In genomic region chrX:4240541-4241194, GRCh38 we compare ENCODE assay signal across 13 cellular contexts.
DNase-seq lines count a peak whose midpoint lies in the region; ATAC-seq, FAIRE-seq and TF ChIP-seq lines count a peak whose summit lies in the region.
"Had no signal": no experiment of that assay in that cellular context is flagged by ENCODE, and none has a peak within 500 bp of the region (broad histone marks: within the 10 kb centered on the region; RNA-seq: fewer than 3 reads in every experiment).

No MANE protein-coding gene starts in this region.

- intact Hi-C loops in CD4-positive, alpha-beta memory T cell (cut with micrococcal nuclease) = no loop called here
- intact Hi-C loops in GM12878 (cut with micrococcal nuclease; ENCODE audit: unreplicated experiment) = no loop called here
- intact Hi-C loops in ovary (cut with DNase I) = no loop called here
- intact Hi-C loops in lower leg skin (cut with DNase I; ENCODE audit: low total_unique reads) = no loop called here

- SMC1A ChIA-PET in GM12878 (lab: Charles Lee; ENCODE audit: uncharacterized antibody, unreplicated experiment) = no interaction called here

- 25% methylated on average over 6 of the region's 6 CpGs for WGBS in GM12878 (ENCODE audit: insufficient coverage, insufficient replicate concordance, low lambda C conversion rate, missing lambda C conversion rate)
- 76 to 85% (median 77%) methylated on average over 6 of the region's 6 CpGs for WGBS in ovary, 3 donors
- WGBS in lower leg skin, 2 donors = 64 to 71% methylated on average over 6 of the region's 6 CpGs

- H3K4me3 Mint-ChIP-seq in CD4-positive, alpha-beta memory T cell = no peak overlapping the region

- no peaks in the 10 kb centered on the region for H3K4me1 ChIP-seq in CD4-positive, alpha-beta memory T cell (ENCODE audit: insufficient read depth, low read length)
- no peaks in the 10 kb centered on the region for H3K4me1 ChIP-seq in GM12878 (ENCODE audit: control insufficient read depth, insufficient read depth, low read length)
- no peaks in the 10 kb centered on the region for H3K4me1 ChIP-seq in ovary (ENCODE audit: insufficient read depth)
- H3K4me1 ChIP-seq: Caco-2, right atrium auricular region had no signal

- H2AFZ ChIP-seq in GM12878 (ENCODE audit: control insufficient read depth, low read depth, low read length) = no peak overlapping the region; the same call in 1 of the 2 replicates

- H3K27me3 Mint-ChIP-seq in CD4-positive, alpha-beta memory T cell = no peaks in the 10 kb centered on the region

- H3K4me2 ChIP-seq in GM12878 (ENCODE audit: control insufficient read depth, insufficient read depth) = no peak overlapping the region

- ATAC-seq in GM18909 (IDR thresholded peaks at IDR 0.05; ENCODE audit: poor library complexity, unreplicated experiment) (peak; percentile 42), GM12878 (no peak; the same call in 2 of the 3 replicates), HG03108 (IDR thresholded peaks at IDR 0.05; ENCODE audit: unreplicated experiment) (no peak), HG03175 (IDR thresholded peaks at IDR 0.05; ENCODE audit: unreplicated experiment) (no peak)

- H3K9me3 Mint-ChIP-seq in CD4-positive, alpha-beta memory T cell = peaks cover 0 to 24% (median 13%) of the 10 kb centered on the region in 8 donors

- in situ Hi-C loops in GM12878 (cut with MboI) = no loop called here

- H3K36me3 Mint-ChIP-seq in CD4-positive, alpha-beta memory T cell = peaks cover 0 to 3% of the 10 kb centered on the region in 2 donors

- H3K27ac ChIP-seq in CD4-positive, alpha-beta memory T cell (ENCODE audit: low read depth, low read length) = no peak overlapping the region
- H3K27ac ChIP-seq in GM12878 (ENCODE audit: control insufficient read depth, insufficient read depth) = no peak overlapping the region
- H3K27ac ChIP-seq in ovary = no peak overlapping the region
- H3K27ac ChIP-seq: right atrium auricular region had no signal

- no peaks in the 10 kb centered on the region for H3K36me3 ChIP-seq in CD4-positive, alpha-beta memory T cell (ENCODE audit: insufficient read depth, low read length)
- H3K36me3 ChIP-seq in GM12878 (ENCODE audit: control insufficient read depth in 2 of 2, insufficient read depth in 2 of 2, low read length in 1 of 2) = no peaks in the 10 kb centered on the region
- no peaks in the 10 kb centered on the region for H3K36me3 ChIP-seq in ovary
- H3K36me3 ChIP-seq: right atrium auricular region had no signal

- TF ChIP-seq CTCF in GM12878 (IDR thresholded peaks at IDR 0.05 in 2 of 3, conservative IDR thresholded peaks at IDR 0.05 in 1 of 3; ENCODE audit: control insufficient read depth in 2 of 3, extremely low read depth in 1 of 3, insufficient read depth in 1 of 3, low read depth in 3 of 3, low read length in 3 of 3) (no peak), ovary (IDR thresholded peaks at IDR 0.05) (no peak), lower leg skin (IDR thresholded peaks at IDR 0.05) (no peak)

- TF ChIP-seq EP300 in GM12878 (IDR thresholded peaks at IDR 0.05; ENCODE audit: borderline replicate concordance in 1 of 2, control insufficient read depth in 1 of 2, low read depth in 2 of 2, low read length in 2 of 2) (no peak), ovary (IDR thresholded peaks at IDR 0.05) (no peak)

- POLR2A ChIA-PET in CD4-positive, alpha-beta memory T cell (lab: Charles Lee; ENCODE audit: partially characterized antibody) = no interaction called here
- POLR2A ChIA-PET in GM12878 (lab: Charles Lee) = no interaction called here

- TF ChIP-seq RAD21 in GM12878 (IDR thresholded peaks at IDR 0.05; ENCODE audit: insufficient read depth, low read depth, low read length) = no peak

- RAD21 ChIA-PET in GM12878 (lab: Charles Lee; ENCODE audit: unreplicated experiment) = no interaction called here

- CTCF ChIA-PET in CD4-positive, alpha-beta memory T cell (lab: Charles Lee; ENCODE audit: partially characterized antibody) = no interaction called here
- CTCF ChIA-PET in GM12878 (lab: Yijun Ruan, JAX) = no interaction called here

- no peaks in the 10 kb centered on the region for H3K27me3 ChIP-seq in CD4-positive, alpha-beta memory T cell (ENCODE audit: insufficient read depth, low read length)
- H3K27me3 ChIP-seq in GM12878 (replicated peaks in 1 of 2; ENCODE audit: control insufficient read depth in 2 of 2, insufficient read depth in 2 of 2, low read length in 1 of 2) (no peaks in the 10 kb centered on the region), ovary (no peaks in the 10 kb centered on the region)
- H3K27me3 ChIP-seq: right atrium auricular region had no signal

- no TSS peak for BruUV-seq in GM12878 (replicated peaks; lab: Mats Ljungman, UMichigan)

- DNase-seq in CD4-positive, alpha-beta memory T cell = peak; percentile 38 to 64 (median 55)
- DNase-seq in NCI-H69 (lab: John Stamatoyannopoulos, UW) = peak; percentile 14
- DNase-seq in GM12878 (ENCODE audit: low read depth, low spot score) = no peak
- no peak for DNase-seq in ovary
- no peak for DNase-seq in lower leg skin (ENCODE audit: low spot score in 2 of 2)
- DNase-seq: activated effector memory CD4-positive, alpha-beta T cell treated with anti-CD3 and anti-CD28 coated beads, Interleukin-2, amount 50 U/mL, for 16 hours; Caco-2; NCI-H774 had no signal

- no peak overlapping the region for H3K9ac ChIP-seq in GM12878 (ENCODE audit: control insufficient read depth, insufficient read depth, low read length)

- TF ChIP-seq POLR2A in GM12878 (IDR thresholded peaks at IDR 0.05; ENCODE audit: low read depth, low read length) = no peak
- TF ChIP-seq POLR2A in ovary (IDR thresholded peaks at IDR 0.05) = no peak
- TF ChIP-seq POLR2A in lower leg skin (IDR thresholded peaks at IDR 0.05) = no peak

- H3K79me2 ChIP-seq in GM12878 (ENCODE audit: control insufficient read depth, insufficient read depth, low read length) = no peaks in the 10 kb centered on the region

- FAIRE-seq in GM12878 (lab: Jason Lieb, UNC) = no peak

- peaks cover 5% of the 10 kb centered on the region in 2 donors for H3K9me3 ChIP-seq in CD4-positive, alpha-beta memory T cell (ENCODE audit: control insufficient read depth in 1 of 2, low read length in 2 of 2)
- H3K9me3 ChIP-seq in GM12878 (replicated peaks; ENCODE audit: control insufficient read depth, insufficient read depth, low read length) (peaks cover 6% of the 10 kb centered on the region; the same call in 2 of the 3 replicates), ovary (no peaks in the 10 kb centered on the region)
- H3K9me3 ChIP-seq: Caco-2 had no signal

- H3K4me3 ChIP-seq in CD4-positive, alpha-beta memory T cell (ENCODE audit: low read length in 2 of 2) = peak overlapping the region in 1 of 2 donors; percentile 12
- H3K4me3 ChIP-seq in GM12878 = no peak overlapping the region
- H3K4me3 ChIP-seq in ovary = no peak overlapping the region
- no peak overlapping the region for H3K4me3 ChIP-seq in lower leg skin (ENCODE audit: low read depth, poor library complexity, severe bottlenecking)
- H3K4me3 ChIP-seq: lung, right atrium auricular region had no signal

- no peak overlapping the region for H3K27ac Mint-ChIP-seq in CD4-positive, alpha-beta memory T cell

- H3K4me1 Mint-ChIP-seq in CD4-positive, alpha-beta memory T cell = peaks cover 0 to 4% (median 0%) of the 10 kb centered on the region in 4 donors

- no peaks in the 10 kb centered on the region for H4K20me1 ChIP-seq in GM12878 (ENCODE audit: control insufficient read depth, insufficient read depth)

TF ChIP-seq in GM12878, 131 proteins besides CTCF, POLR2A, EP300 and RAD21 (continues in another document):
- TF ChIP-seq GABPA (IDR thresholded peaks at IDR 0.05; ENCODE audit: low read depth) (peak; percentile 63), MLLT1 (IDR thresholded peaks at IDR 0.05) (no peak), CREB1 (IDR thresholded peaks at IDR 0.05; ENCODE audit: low read depth) (peak; percentile 34; the same call in 1 of the 2 replicates), ETV6 (conservative IDR thresholded peaks at IDR 0.05 in 1 of 2, IDR thresholded peaks at IDR 0.05 in 1 of 2; ENCODE audit: borderline replicate concordance in 1 of 2, low read depth in 1 of 2) (peak in 1 of 2 experiments; percentile 56; a peak in 1 of 4 replicates), ZBTB40 (IDR thresholded peaks at IDR 0.05; ENCODE audit: borderline replicate concordance) (peak; percentile 79; the same call in 1 of the 2 replicates)

Comparison
In these comparisons a context has a peak if more than half of its experiments do, and no peak if none do; other contexts are left out.
1. DNase-seq: peak in CD4-positive, alpha-beta memory T cell (5 of 5) and NCI-H69 (single experiment); none in GM12878 (single experiment), ovary (0 of 5) and lower leg skin (0 of 2).